ENCODE assay signal across 16 cellular contexts in genomic region chr6:24477070-24477469, GRCh38.
"Had no signal": no experiment of that assay in that cellular context is flagged by ENCODE, and none has a peak within 500 bp of the region (broad histone marks: within the 10 kb centered on the region; RNA-seq: fewer than 3 reads in every experiment).

No MANE protein-coding gene starts in this region.

- H3K27ac ChIP-seq: SJSA1, SK-N-MC had no signal

- H3K27me3 ChIP-seq: MG63, SJSA1 had no signal

- H3K9me3 ChIP-seq: MG63, SJSA1 had no signal

- DNase-seq: Karpas-422, KBM-7, MG63, NCI-H1092, NCI-H1105 treated with DMSO at 0.1 percent for 48 hours, NCI-H1436, NCI-H1694, NCI-H187 treated with DMSO at 0.1 percent for 48 hours, NCI-H2029 treated with DMSO at 0.1 percent for 48 hours, NCI-H2227 treated with DMSO at 0.1 percent for 48 hours, NCI-H526, Right ventricle myocardium superior, RPMI8226, SIG-M5 had no signal

- H3K36me3 ChIP-seq: MG63, SJSA1 had no signal

- H3K4me3 ChIP-seq: MG63, SJSA1, SK-N-MC had no signal

- H3K4me1 ChIP-seq: SJSA1 had no signal
